ENCODE assay signal across 10 cellular contexts in the genomic region with DNA sequence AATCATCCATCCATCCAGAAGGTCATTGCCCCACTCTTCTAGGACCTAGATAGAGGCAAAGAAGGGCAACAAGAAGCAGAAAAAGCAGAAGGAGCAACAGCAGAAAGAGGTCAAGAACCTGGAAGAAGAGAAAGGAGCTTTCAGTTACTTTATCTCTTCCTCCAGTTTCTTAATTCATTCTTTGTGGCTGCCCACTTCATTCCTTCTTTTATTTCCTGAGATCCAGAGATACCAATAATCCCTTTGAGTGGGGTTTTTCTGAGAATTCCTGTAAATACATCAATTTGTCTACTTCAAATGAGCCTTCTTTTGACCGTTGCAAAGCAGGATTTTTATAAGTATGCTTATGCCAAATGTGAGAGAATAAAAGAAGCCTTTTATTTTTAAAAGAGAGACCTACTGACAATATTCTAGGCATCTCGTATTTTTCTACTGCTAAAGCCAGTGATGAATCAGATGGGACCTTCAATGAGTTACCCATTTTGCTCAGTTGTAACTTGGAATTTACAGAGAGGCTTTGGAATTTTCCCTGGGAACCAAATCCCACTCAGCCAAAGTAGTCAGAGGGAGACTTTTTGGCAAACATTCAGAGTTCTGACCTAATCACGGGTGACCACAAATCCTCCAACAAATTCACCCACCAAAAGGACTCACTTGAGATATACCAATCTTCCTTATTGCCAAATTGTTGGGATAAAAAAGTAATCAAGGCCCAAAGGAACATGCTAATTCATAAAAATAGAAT. TPM values are rescaled to one million over a fixed set of nuclear protein-coding genes. Genes with fewer than 3 reads are reported as not detected.
A peak's percentile ranks its signal among the peaks of the same experiment; 100 is the strongest.
DNase-seq lines count a peak whose midpoint lies in the region; ATAC-seq and TF ChIP-seq lines count a peak whose summit lies in the region.
"Had no signal": no experiment of that assay in that cellular context is flagged by ENCODE, and none has a peak within 500 bp of the region (broad histone marks: within the 10 kb centered on the region; RNA-seq: fewer than 3 reads in every experiment).

No MANE protein-coding gene starts in this region.

- DNase-seq in GM04503 (ENCODE audit: low read depth) (peak; percentile 31), SJCRH30 (peak; percentile 17 to 50), fibroblast of gingiva (ENCODE audit: low read depth) (peak; percentile 21), retinal pigment epithelial cell (ENCODE audit: low read depth) (peak; percentile 72), SIG-M5 (lab: John Stamatoyannopoulos, UW) (no peak), head of caudate nucleus (no peak)
- DNase-seq: Kasumi-1, NCI-H526 treated with DMSO at 0.1 percent for 48 hours had no signal

- TF ChIP-seq CTCF in retinal pigment epithelial cell (conservative IDR thresholded peaks at IDR 0.05; ENCODE audit: low read depth, low read length): no peak

- H3K4me1 ChIP-seq in SJCRH30: peaks cover 13% of the 10 kb centered on the region

- no peaks in the 10 kb centered on the region for H3K9me3 ChIP-seq in SJCRH30 (replicated peaks)

- no peaks in the 10 kb centered on the region for H3K27me3 ChIP-seq in SJCRH30

- intact Hi-C loops in head of caudate nucleus (cut with DNase I): no loop called here

- H3K36me3 ChIP-seq in SJCRH30: no peaks in the 10 kb centered on the region

- no peak overlapping the region for H3K4me3 ChIP-seq in SJCRH30
- no peak overlapping the region for H3K4me3 ChIP-seq in retinal pigment epithelial cell (ENCODE audit: low read length)

- no peak overlapping the region; the same call in 1 of the 2 replicates for H3K27ac ChIP-seq in SJCRH30

- ATAC-seq in HG02763 (IDR thresholded peaks at IDR 0.05; ENCODE audit: unreplicated experiment) (no peak), HG02970 (IDR thresholded peaks at IDR 0.05; ENCODE audit: low FRiP score, unreplicated experiment) (no peak)

RNA-seq across cellular contexts. Expression of a gene that starts 54.9 kb away (rescaled TPM):
- 6.0 and 6.7 TPM in 2 replicates for total RNA-seq in SJCRH30 (2014; rRNA removed; shearing (Covaris generic))

Comparison
In these comparisons a context has a peak if more than half of its experiments do, and no peak if none do; other contexts are left out.
1. DNase-seq: peak in GM04503 (single experiment), SJCRH30 (2 of 2), fibroblast of gingiva (single experiment) and retinal pigment epithelial cell (single experiment); none in SIG-M5 (single experiment) and head of caudate nucleus (0 of 42).